In the genomic region with DNA sequence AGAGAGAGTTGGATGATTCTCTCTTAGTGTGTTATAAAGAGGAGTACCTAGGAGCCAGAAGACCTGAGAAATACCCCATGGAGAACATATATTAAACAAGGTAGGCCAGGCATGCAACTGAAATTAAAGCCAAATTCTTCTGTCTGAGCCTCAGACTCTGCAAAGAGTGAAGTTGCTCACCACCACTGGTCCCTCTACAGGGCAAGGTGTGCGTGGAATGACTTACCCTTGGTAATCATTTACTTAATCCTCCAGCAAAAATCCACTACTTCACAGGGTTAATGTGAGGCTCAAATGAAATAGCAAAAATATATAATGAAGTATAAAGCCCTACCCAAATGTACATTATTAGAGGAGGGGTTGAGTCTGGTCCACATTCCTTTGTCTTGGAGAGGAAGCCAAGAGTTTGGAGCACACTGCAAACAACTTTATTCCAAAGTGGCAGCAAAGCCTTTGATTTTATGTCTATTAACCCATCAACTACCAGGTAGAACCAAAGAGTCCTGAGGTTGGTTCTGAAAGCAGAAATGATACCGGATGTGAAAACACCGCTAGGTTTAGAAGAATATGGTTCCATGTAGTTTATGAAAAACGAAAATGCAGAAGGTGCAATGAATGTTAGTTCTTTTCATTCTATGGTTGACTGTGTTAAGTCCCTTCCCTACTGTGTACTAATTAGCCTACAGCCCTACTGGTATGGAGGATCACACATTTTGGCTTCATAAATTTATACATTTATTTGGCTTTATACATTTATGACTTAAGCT, we compare ENCODE assay signal across 12 cellular contexts. TPM values are rescaled to one million over a fixed set of nuclear protein-coding genes. Genes with fewer than 3 reads are reported as not detected.
A peak's percentile ranks its signal among the peaks of the same experiment; 100 is the strongest.
DNase-seq lines count a peak whose midpoint lies in the region; ATAC-seq lines count a peak whose summit lies in the region.
"Had no signal": no experiment of that assay in that cellular context is flagged by ENCODE, and none has a peak within 500 bp of the region (broad histone marks: within the 10 kb centered on the region; RNA-seq: fewer than 3 reads in every experiment).

No MANE protein-coding gene starts in this region.

- ATAC-seq in GM18519 (IDR thresholded peaks at IDR 0.05; ENCODE audit: low FRiP score, unreplicated experiment) (peak; percentile 61), GM21390 (IDR thresholded peaks at IDR 0.05; ENCODE audit: unreplicated experiment) (peak; percentile 87), HG03108 (IDR thresholded peaks at IDR 0.05; ENCODE audit: unreplicated experiment) (peak; percentile 90), Right ventricle myocardium inferior (no peak)

- DNase-seq in germinal center (ENCODE audit: low spot score), result peak; percentile 58
- DNase-seq in CD1c-positive myeloid dendritic cell (ENCODE audit: extremely low spot score), result no peak
- DNase-seq in Right ventricle myocardium inferior (ENCODE audit: missing footprints), result no peak
- no peak for DNase-seq in NCI-H2107 treated with DMSO at 0.1 percent for 48 hours (lab: John Stamatoyannopoulos, UW; ENCODE audit: unreplicated experiment)
- DNase-seq in NCI-H510A treated with DMSO at 0.1 percent for 48 hours (lab: John Stamatoyannopoulos, UW), result no peak
- DNase-seq: DMS153, HCEC 1CT had no signal

- intact Hi-C loops in Right ventricle myocardium inferior (cut with DNase I), result no loop called here

RNA-seq across cellular contexts. Expression of a gene that starts 8.5 kb away (rescaled TPM):
- total RNA-seq in Right ventricle myocardium inferior, result 79.9 TPM

RNA-seq across cellular contexts. Expression of a gene that starts 33.9 kb away (rescaled TPM):
- total RNA-seq in Right ventricle myocardium inferior, result 61.8 TPM

RNA-seq across cellular contexts. Expression of a gene that starts 41.4 kb away (rescaled TPM):
- total RNA-seq in Right ventricle myocardium inferior, result 33.5 TPM

RNA-seq across cellular contexts. Expression of a gene that starts 42.3 kb away (rescaled TPM):
- total RNA-seq in Right ventricle myocardium inferior, result 63.8 TPM

RNA-seq across cellular contexts. Expression of a gene that starts 48.7 kb away (rescaled TPM):
- total RNA-seq in Right ventricle myocardium inferior, result not detected
- total RNA-seq: M059J, subcutaneous adipose tissue had no signal
